ENCODE assay signal across 1 cellular context in the genomic region with DNA sequence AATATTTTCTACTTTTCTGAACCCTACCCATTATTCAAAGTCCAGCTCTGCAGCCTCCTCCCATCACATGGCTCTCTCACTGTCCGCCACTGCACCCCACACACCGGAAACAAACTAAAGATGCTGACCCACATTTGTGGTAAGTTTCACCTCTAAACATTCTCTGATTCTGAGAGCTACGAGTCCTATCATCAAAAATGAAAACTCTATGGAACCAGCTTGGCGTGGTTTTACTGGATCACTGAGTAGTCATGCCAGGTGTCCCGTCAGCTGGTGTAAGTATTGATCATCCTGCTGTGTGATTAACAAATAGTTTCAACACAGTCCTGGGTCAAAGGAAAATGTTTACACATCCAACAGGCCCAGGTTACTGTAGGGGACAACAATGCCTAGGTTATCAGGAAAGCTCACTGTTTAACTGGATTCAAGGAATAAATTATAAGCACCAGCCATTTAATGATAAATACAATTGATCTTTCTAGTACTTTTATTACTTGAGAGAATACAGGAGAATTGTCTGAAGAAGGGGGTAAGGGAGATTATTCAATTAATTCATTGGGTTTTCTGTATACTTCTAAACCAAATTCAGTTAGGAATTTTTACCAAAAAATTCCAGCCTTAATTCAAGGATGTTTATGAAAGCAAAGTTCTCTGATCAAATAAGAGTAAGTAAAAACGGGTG.
A peak's percentile ranks its signal among the peaks of the same experiment; 100 is the strongest.
TF ChIP-seq lines count a peak whose summit lies in the region.

No MANE protein-coding gene starts in this region.

TF ChIP-seq in HepG2, 621 proteins besides CTCF, POLR2A, EP300 and RAD21 (continued from another document and continues in another):
- TF ChIP-seq, protein P1, sequence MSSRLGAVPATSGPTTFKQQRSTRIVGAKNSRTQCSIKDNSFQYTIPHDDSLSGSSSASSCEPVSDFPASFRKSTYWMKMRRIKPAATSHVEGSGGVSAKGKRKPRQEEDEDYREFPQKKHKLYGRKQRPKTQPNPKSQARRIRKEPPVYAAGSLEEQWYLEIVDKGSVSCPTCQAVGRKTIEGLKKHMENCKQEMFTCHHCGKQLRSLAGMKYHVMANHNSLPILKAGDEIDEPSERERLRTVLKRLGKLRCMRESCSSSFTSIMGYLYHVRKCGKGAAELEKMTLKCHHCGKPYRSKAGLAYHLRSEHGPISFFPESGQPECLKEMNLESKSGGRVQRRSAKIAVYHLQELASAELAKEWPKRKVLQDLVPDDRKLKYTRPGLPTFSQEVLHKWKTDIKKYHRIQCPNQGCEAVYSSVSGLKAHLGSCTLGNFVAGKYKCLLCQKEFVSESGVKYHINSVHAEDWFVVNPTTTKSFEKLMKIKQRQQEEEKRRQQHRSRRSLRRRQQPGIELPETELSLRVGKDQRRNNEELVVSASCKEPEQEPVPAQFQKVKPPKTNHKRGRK (CRISPR knock-in tag; IDR thresholded peaks at IDR 0.05): no peak
- no peak for TF ChIP-seq HOXA7 (CRISPR knock-in tag; IDR thresholded peaks at IDR 0.05)
- 0 out of 2 replicates have a peak, but pooled peaks have one; percentile 16 for TF ChIP-seq ZMYM2 (CRISPR knock-in tag; IDR thresholded peaks at IDR 0.05)
- TF ChIP-seq KLF16 (CRISPR knock-in tag; IDR thresholded peaks at IDR 0.05): peak in 1 of 2 experiments; percentile 65; a peak in 2 of 4 replicates
- TF ChIP-seq, protein P2, sequence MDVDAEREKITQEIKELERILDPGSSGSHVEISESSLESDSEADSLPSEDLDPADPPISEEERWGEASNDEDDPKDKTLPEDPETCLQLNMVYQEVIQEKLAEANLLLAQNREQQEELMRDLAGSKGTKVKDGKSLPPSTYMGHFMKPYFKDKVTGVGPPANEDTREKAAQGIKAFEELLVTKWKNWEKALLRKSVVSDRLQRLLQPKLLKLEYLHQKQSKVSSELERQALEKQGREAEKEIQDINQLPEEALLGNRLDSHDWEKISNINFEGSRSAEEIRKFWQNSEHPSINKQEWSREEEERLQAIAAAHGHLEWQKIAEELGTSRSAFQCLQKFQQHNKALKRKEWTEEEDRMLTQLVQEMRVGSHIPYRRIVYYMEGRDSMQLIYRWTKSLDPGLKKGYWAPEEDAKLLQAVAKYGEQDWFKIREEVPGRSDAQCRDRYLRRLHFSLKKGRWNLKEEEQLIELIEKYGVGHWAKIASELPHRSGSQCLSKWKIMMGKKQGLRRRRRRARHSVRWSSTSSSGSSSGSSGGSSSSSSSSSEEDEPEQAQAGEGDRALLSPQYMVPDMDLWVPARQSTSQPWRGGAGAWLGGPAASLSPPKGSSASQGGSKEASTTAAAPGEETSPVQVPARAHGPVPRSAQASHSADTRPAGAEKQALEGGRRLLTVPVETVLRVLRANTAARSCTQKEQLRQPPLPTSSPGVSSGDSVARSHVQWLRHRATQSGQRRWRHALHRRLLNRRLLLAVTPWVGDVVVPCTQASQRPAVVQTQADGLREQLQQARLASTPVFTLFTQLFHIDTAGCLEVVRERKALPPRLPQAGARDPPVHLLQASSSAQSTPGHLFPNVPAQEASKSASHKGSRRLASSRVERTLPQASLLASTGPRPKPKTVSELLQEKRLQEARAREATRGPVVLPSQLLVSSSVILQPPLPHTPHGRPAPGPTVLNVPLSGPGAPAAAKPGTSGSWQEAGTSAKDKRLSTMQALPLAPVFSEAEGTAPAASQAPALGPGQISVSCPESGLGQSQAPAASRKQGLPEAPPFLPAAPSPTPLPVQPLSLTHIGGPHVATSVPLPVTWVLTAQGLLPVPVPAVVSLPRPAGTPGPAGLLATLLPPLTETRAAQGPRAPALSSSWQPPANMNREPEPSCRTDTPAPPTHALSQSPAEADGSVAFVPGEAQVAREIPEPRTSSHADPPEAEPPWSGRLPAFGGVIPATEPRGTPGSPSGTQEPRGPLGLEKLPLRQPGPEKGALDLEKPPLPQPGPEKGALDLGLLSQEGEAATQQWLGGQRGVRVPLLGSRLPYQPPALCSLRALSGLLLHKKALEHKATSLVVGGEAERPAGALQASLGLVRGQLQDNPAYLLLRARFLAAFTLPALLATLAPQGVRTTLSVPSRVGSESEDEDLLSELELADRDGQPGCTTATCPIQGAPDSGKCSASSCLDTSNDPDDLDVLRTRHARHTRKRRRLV (CRISPR knock-in tag; IDR thresholded peaks at IDR 0.05): no peak
- 0 out of 2 replicates have a peak, but pooled peaks have one; percentile 36 for TF ChIP-seq KLF13 (CRISPR knock-in tag; IDR thresholded peaks at IDR 0.05)
- TF ChIP-seq, protein P3, sequence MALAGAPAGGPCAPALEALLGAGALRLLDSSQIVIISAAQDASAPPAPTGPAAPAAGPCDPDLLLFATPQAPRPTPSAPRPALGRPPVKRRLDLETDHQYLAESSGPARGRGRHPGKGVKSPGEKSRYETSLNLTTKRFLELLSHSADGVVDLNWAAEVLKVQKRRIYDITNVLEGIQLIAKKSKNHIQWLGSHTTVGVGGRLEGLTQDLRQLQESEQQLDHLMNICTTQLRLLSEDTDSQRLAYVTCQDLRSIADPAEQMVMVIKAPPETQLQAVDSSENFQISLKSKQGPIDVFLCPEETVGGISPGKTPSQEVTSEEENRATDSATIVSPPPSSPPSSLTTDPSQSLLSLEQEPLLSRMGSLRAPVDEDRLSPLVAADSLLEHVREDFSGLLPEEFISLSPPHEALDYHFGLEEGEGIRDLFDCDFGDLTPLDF (CRISPR knock-in tag; IDR thresholded peaks at IDR 0.05): no peak
- no peak for TF ChIP-seq FOSL1 (CRISPR knock-in tag; IDR thresholded peaks at IDR 0.05; ENCODE audit: borderline replicate concordance)
- TF ChIP-seq MXD4 (CRISPR knock-in tag; IDR thresholded peaks at IDR 0.05): peak; percentile 64
- TF ChIP-seq EED (CRISPR knock-in tag; IDR thresholded peaks at IDR 0.05): no peak
- TF ChIP-seq TGIF2 (CRISPR knock-in tag; IDR thresholded peaks at IDR 0.05): peak; percentile 76
- peak; percentile 95; the same call in 1 of the 2 replicates for TF ChIP-seq RCOR2 (CRISPR knock-in tag; IDR thresholded peaks at IDR 0.05)
- peak; percentile 35; the same call in 1 of the 2 replicates for TF ChIP-seq ZNF263 (CRISPR knock-in tag; IDR thresholded peaks at IDR 0.05)
- TF ChIP-seq, protein P4, sequence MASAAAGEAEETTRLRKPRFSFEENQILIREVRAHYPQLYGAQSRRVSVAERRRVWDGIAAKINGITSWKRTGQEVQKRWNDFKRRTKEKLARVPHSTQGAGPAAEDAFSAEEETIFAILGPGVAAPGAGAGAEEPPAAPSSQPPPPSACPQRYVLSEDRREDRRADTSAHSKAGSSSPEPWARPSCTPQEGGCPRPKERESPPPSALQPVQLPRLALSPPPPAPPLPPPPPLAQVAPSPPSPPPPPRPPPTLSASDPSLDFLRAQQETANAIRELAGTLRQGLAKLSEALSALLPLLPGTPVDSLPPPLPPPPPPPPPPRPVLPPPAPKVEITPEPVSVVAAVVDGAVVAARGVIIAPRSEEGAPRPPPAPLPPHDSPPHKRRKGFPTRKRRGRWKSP (CRISPR knock-in tag; IDR thresholded peaks at IDR 0.05): no peak; the same call in 1 of the 2 replicates
- TF ChIP-seq, protein P5, sequence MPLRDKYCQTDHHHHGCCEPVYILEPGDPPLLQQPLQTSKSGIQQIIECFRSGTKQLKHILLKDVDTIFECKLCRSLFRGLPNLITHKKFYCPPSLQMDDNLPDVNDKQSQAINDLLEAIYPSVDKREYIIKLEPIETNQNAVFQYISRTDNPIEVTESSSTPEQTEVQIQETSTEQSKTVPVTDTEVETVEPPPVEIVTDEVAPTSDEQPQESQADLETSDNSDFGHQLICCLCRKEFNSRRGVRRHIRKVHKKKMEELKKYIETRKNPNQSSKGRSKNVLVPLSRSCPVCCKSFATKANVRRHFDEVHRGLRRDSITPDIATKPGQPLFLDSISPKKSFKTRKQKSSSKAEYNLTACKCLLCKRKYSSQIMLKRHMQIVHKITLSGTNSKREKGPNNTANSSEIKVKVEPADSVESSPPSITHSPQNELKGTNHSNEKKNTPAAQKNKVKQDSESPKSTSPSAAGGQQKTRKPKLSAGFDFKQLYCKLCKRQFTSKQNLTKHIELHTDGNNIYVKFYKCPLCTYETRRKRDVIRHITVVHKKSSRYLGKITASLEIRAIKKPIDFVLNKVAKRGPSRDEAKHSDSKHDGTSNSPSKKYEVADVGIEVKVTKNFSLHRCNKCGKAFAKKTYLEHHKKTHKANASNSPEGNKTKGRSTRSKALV (CRISPR knock-in tag; IDR thresholded peaks at IDR 0.05): peak; percentile 79; the same call in 1 of the 2 replicates
- TF ChIP-seq ZZZ3 (CRISPR knock-in tag; IDR thresholded peaks at IDR 0.05; ENCODE audit: borderline replicate concordance): no peak
- no peak for TF ChIP-seq ZBTB8A (CRISPR knock-in tag; IDR thresholded peaks at IDR 0.05; ENCODE audit: borderline replicate concordance, low read depth)
- TF ChIP-seq, protein P6, sequence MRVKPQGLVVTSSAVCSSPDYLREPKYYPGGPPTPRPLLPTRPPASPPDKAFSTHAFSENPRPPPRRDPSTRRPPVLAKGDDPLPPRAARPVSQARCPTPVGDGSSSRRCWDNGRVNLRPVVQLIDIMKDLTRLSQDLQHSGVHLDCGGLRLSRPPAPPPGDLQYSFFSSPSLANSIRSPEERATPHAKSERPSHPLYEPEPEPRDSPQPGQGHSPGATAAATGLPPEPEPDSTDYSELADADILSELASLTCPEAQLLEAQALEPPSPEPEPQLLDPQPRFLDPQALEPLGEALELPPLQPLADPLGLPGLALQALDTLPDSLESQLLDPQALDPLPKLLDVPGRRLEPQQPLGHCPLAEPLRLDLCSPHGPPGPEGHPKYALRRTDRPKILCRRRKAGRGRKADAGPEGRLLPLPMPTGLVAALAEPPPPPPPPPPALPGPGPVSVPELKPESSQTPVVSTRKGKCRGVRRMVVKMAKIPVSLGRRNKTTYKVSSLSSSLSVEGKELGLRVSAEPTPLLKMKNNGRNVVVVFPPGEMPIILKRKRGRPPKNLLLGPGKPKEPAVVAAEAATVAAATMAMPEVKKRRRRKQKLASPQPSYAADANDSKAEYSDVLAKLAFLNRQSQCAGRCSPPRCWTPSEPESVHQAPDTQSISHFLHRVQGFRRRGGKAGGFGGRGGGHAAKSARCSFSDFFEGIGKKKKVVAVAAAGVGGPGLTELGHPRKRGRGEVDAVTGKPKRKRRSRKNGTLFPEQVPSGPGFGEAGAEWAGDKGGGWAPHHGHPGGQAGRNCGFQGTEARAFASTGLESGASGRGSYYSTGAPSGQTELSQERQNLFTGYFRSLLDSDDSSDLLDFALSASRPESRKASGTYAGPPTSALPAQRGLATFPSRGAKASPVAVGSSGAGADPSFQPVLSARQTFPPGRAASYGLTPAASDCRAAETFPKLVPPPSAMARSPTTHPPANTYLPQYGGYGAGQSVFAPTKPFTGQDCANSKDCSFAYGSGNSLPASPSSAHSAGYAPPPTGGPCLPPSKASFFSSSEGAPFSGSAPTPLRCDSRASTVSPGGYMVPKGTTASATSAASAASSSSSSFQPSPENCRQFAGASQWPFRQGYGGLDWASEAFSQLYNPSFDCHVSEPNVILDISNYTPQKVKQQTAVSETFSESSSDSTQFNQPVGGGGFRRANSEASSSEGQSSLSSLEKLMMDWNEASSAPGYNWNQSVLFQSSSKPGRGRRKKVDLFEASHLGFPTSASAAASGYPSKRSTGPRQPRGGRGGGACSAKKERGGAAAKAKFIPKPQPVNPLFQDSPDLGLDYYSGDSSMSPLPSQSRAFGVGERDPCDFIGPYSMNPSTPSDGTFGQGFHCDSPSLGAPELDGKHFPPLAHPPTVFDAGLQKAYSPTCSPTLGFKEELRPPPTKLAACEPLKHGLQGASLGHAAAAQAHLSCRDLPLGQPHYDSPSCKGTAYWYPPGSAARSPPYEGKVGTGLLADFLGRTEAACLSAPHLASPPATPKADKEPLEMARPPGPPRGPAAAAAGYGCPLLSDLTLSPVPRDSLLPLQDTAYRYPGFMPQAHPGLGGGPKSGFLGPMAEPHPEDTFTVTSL (CRISPR knock-in tag; IDR thresholded peaks at IDR 0.05; ENCODE audit: borderline replicate concordance): peak; percentile 91
- TF ChIP-seq ZKSCAN1 (IDR thresholded peaks at IDR 0.05; ENCODE audit: low read length): no peak
- TF ChIP-seq ZFP36 (IDR thresholded peaks at IDR 0.05; ENCODE audit: borderline replicate concordance, low read depth, low read length, partially characterized antibody): no peak
- TF ChIP-seq, protein P7, sequence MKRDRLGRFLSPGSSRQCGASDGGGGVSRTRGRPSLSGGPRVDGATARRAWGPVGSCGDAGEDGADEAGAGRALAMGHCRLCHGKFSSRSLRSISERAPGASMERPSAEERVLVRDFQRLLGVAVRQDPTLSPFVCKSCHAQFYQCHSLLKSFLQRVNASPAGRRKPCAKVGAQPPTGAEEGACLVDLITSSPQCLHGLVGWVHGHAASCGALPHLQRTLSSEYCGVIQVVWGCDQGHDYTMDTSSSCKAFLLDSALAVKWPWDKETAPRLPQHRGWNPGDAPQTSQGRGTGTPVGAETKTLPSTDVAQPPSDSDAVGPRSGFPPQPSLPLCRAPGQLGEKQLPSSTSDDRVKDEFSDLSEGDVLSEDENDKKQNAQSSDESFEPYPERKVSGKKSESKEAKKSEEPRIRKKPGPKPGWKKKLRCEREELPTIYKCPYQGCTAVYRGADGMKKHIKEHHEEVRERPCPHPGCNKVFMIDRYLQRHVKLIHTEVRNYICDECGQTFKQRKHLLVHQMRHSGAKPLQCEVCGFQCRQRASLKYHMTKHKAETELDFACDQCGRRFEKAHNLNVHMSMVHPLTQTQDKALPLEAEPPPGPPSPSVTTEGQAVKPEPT (CRISPR knock-in tag; IDR thresholded peaks at IDR 0.05; ENCODE audit: low read depth): 0 out of 2 replicates have a peak, but pooled peaks have one; percentile 27
- no peak; the same call in 1 of the 2 replicates for TF ChIP-seq PHF8 (CRISPR knock-in tag; IDR thresholded peaks at IDR 0.05)
- no peak for TF ChIP-seq ZNF660 (CRISPR knock-in tag; IDR thresholded peaks at IDR 0.05; ENCODE audit: borderline replicate concordance, low read depth)
- TF ChIP-seq, protein P8, sequence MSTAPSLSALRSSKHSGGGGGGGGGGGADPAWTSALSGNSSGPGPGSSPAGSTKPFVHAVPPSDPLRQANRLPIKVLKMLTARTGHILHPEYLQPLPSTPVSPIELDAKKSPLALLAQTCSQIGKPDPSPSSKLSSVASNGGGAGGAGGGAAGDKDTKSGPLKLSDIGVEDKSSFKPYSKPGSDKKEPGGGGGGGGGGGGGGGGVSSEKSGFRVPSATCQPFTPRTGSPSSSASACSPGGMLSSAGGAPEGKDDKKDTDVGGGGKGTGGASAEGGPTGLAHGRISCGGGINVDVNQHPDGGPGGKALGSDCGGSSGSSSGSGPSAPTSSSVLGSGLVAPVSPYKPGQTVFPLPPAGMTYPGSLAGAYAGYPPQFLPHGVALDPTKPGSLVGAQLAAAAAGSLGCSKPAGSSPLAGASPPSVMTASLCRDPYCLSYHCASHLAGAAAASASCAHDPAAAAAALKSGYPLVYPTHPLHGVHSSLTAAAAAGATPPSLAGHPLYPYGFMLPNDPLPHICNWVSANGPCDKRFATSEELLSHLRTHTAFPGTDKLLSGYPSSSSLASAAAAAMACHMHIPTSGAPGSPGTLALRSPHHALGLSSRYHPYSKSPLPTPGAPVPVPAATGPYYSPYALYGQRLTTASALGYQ (CRISPR knock-in tag; IDR thresholded peaks at IDR 0.05): peak; percentile 88; the same call in 1 of the 2 replicates
- TF ChIP-seq ZSCAN30 (CRISPR knock-in tag; IDR thresholded peaks at IDR 0.05): 0 out of 2 replicates have a peak, but pooled peaks have one; percentile 9
- TF ChIP-seq FOXO1 (CRISPR knock-in tag; IDR thresholded peaks at IDR 0.05): peak; percentile 97
- TF ChIP-seq, protein P9, sequence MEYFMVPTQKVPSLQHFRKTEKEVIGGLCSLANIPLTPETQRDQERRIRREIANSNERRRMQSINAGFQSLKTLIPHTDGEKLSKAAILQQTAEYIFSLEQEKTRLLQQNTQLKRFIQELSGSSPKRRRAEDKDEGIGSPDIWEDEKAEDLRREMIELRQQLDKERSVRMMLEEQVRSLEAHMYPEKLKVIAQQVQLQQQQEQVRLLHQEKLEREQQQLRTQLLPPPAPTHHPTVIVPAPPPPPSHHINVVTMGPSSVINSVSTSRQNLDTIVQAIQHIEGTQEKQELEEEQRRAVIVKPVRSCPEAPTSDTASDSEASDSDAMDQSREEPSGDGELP (IDR thresholded peaks at IDR 0.05; ENCODE audit: borderline replicate concordance, low read depth): peak; percentile 100
- TF ChIP-seq, protein P10, sequence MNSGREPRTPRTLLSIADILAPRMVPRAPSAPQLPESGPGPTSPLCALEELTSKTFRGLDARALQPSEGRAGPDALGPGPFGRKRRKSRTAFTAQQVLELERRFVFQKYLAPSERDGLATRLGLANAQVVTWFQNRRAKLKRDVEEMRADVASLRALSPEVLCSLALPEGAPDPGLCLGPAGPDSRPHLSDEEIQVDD (CRISPR knock-in tag; IDR thresholded peaks at IDR 0.05; ENCODE audit: borderline replicate concordance): no peak
